ENCODE assay signal across 9 cellular contexts in genomic region chrX:17736478-17736855, GRCh38. TPM values are rescaled to one million over a fixed set of nuclear protein-coding genes. Genes with fewer than 3 reads are reported as not detected.
DNase-seq lines count a peak whose midpoint lies in the region; ATAC-seq and TF ChIP-seq lines count a peak whose summit lies in the region.
"Had no signal": no experiment of that assay in that cellular context is flagged by ENCODE, and none has a peak within 500 bp of the region (broad histone marks: within the 10 kb centered on the region; RNA-seq: fewer than 3 reads in every experiment).

No MANE protein-coding gene starts in this region.

- no peaks in the 10 kb centered on the region for H3K36me3 ChIP-seq in adrenal gland (replicated peaks in 1 of 2)
- peaks cover 0 to 3% (median 0%) of the 10 kb centered on the region in 5 donors for H3K36me3 ChIP-seq in subcutaneous abdominal adipose tissue (ENCODE audit: control insufficient read depth in 5 of 5, insufficient read depth in 5 of 5, low read length in 5 of 5)
- H3K36me3 ChIP-seq: BLaER1 treated with 17β-estradiol and CSF1 and Interleukin-3, amounts not matched to agents 10 nM and 100 nM had no signal

- H3K4me1 Mint-ChIP-seq in T-helper 1 cell treated with Interleukin-12 subunit alpha and Interleukin-12 subunit beta and Interleukin-4 antibody, amounts not matched to agents 30 μg/mL and 1 μg/mL, for 36 hours (ENCODE audit: low read depth) = peaks cover 13% of the 10 kb centered on the region
- H3K4me1 Mint-ChIP-seq in immature natural killer cell = peaks cover 23 to 29% of the 10 kb centered on the region in 2 donors

- 58 to 75% (median 65%) methylated on average over 4 to 5 of the region's 5 CpGs for WGBS in adrenal gland, 4 donors

- H3K27ac Mint-ChIP-seq in T-helper 1 cell treated with Interleukin-12 subunit alpha and Interleukin-12 subunit beta and Interleukin-4 antibody, amounts not matched to agents 30 μg/mL and 1 μg/mL, for 36 hours = no peak overlapping the region
- H3K27ac Mint-ChIP-seq in immature natural killer cell = peak overlapping the region in 3 of 6 donors; percentile 44 to 70 (median 56)

- H3K4me1 ChIP-seq in adrenal gland (replicated peaks in 1 of 2) (peaks cover 0 to 8% of the 10 kb centered on the region in 2 donors), subcutaneous abdominal adipose tissue (ENCODE audit: control insufficient read depth in 5 of 5, insufficient read depth in 5 of 5, low read length in 5 of 5) (peaks cover 0 to 11% (median 0%) of the 10 kb centered on the region in 5 donors)

- DNase-seq in T-helper 1 cell = no peak
- DNase-seq in adrenal gland = no peak
- no peak for DNase-seq in immature natural killer cell
- no peak for DNase-seq in ecto neural progenitor cell (ENCODE audit: low spot score)

- peak overlapping the region in 1 of 4 donors; percentile 20 for H3K4me3 ChIP-seq in adrenal gland
- H3K4me3 ChIP-seq in subcutaneous abdominal adipose tissue (ENCODE audit: low read depth in 1 of 5, low read length in 5 of 5) = peak overlapping the region; percentile 51 to 74 (median 54)
- H3K4me3 ChIP-seq: BLaER1 treated with 17β-estradiol and CSF1 and Interleukin-3, amounts not matched to agents 10 nM and 100 nM had no signal

- peak overlapping the region; percentile 83 for H3K4me3 Mint-ChIP-seq in T-helper 1 cell treated with Interleukin-12 subunit alpha and Interleukin-12 subunit beta and Interleukin-4 antibody, amounts not matched to agents 30 μg/mL and 1 μg/mL, for 36 hours
- peak overlapping the region; percentile 53 to 89 (median 81) for H3K4me3 Mint-ChIP-seq in immature natural killer cell

- no peak for TF ChIP-seq CTCF in adrenal gland (IDR thresholded peaks at IDR 0.05)

- intact Hi-C loops in adrenal gland (cut with DNase I) = no loop called here

- H3K9me3 Mint-ChIP-seq in T-helper 1 cell treated with Interleukin-12 subunit alpha and Interleukin-12 subunit beta and Interleukin-4 antibody, amounts not matched to agents 30 μg/mL and 1 μg/mL, for 36 hours = no peaks in the 10 kb centered on the region
- H3K9me3 Mint-ChIP-seq in immature natural killer cell = peaks cover 0 to 2% (median 0%) of the 10 kb centered on the region in 6 donors

- H3K9ac ChIP-seq in subcutaneous abdominal adipose tissue (ENCODE audit: low read length in 5 of 5) = peak overlapping the region in 2 of 5 donors; percentile 35 to 60
- H3K9ac ChIP-seq: BLaER1 treated with 17β-estradiol and CSF1 and Interleukin-3, amounts not matched to agents 10 nM and 100 nM had no signal

- H3K27ac ChIP-seq in adrenal gland = peak overlapping the region; percentile 41 to 87 (median 68)
- peak overlapping the region; percentile 57 for H3K27ac ChIP-seq in subcutaneous abdominal adipose tissue (ENCODE audit: low read depth, low read length)
- H3K27ac ChIP-seq: BLaER1 treated with 17β-estradiol and CSF1 and Interleukin-3, amounts not matched to agents 10 nM and 100 nM had no signal

- H3K36me3 Mint-ChIP-seq in T-helper 1 cell treated with Interleukin-12 subunit alpha and Interleukin-12 subunit beta and Interleukin-4 antibody, amounts not matched to agents 30 μg/mL and 1 μg/mL, for 36 hours (ENCODE audit: low read depth) = no peaks in the 10 kb centered on the region
- H3K36me3 Mint-ChIP-seq in immature natural killer cell = no peaks in the 10 kb centered on the region

- H3K27me3 Mint-ChIP-seq in T-helper 1 cell treated with Interleukin-12 subunit alpha and Interleukin-12 subunit beta and Interleukin-4 antibody, amounts not matched to agents 30 μg/mL and 1 μg/mL, for 36 hours (ENCODE audit: low read depth) = peaks cover 37% of the 10 kb centered on the region
- peaks cover 16 to 28% (median 19%) of the 10 kb centered on the region in 3 donors for H3K27me3 Mint-ChIP-seq in immature natural killer cell (ENCODE audit: low read depth in 3 of 3)

- no peak for TF ChIP-seq POLR2A in adrenal gland (IDR thresholded peaks at IDR 0.05)

- H3K27me3 ChIP-seq in adrenal gland = no peaks in the 10 kb centered on the region
- H3K27me3 ChIP-seq in subcutaneous abdominal adipose tissue (ENCODE audit: control insufficient read depth in 5 of 5, insufficient read depth in 4 of 5, low read length in 5 of 5) = peaks cover 0 to 4% (median 2%) of the 10 kb centered on the region in 5 donors

- ATAC-seq in HG03571 (IDR thresholded peaks at IDR 0.05; ENCODE audit: unreplicated experiment) (no peak), GM21717 (IDR thresholded peaks at IDR 0.05; ENCODE audit: unreplicated experiment) (no peak)

- no peaks in the 10 kb centered on the region for H3K9me3 ChIP-seq in adrenal gland (replicated peaks in 1 of 3)
- no peaks in the 10 kb centered on the region for H3K9me3 ChIP-seq in subcutaneous abdominal adipose tissue (ENCODE audit: control insufficient read depth in 5 of 5, low read length in 5 of 5)

RNA-seq across cellular contexts. Expression of gene SCML1, which starts 0.8 kb away (rescaled TPM):
- 10 to 100 TPM in 6 of 8 donors, 1 to 10 TPM in 2; 5.4 to 18.3 (median 14.6) TPM for total RNA-seq in adrenal gland
- polyA plus RNA-seq in adrenal gland (10 to 100 TPM; 21.6 to 41.2 (median 32.5) TPM), immature natural killer cell (1 to 10 TPM in 2 of 3 donors, not detected in 1; 1.3 to 2.2 TPM)

Comparison
In these comparisons a context has a peak if more than half of its experiments do, and no peak if none do; other contexts are left out.
1. RNA of gene SCML1, which starts 0.8 kb away (polyA plus RNA-seq): 21.6 to 41.2 TPM in adrenal gland; 1.3 to 2.2 TPM in immature natural killer cell; every median in the first group is over 4 times any median in the second.